20 cellular contexts compared by ENCODE assay signal in the genomic region with DNA sequence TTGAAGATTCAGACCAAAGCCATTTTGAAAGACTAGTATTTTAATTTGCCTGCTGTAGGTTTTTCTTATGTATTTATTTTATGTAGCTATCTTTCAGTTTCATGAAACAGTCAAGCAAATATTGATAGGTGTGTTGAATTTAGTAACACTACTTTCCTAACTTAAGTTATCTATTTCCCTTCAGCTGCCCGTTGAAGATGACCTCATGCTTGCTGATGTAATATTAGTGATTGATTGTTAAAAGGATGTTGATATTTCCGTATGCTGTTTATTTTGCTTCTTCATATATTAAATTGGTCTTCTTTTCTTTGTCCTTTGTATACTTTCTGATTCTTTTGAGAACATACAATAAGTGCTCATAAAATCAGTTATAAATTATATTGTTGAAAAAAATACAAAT.
DNase-seq lines count a peak whose midpoint lies in the region; ATAC-seq, FAIRE-seq and TF ChIP-seq lines count a peak whose summit lies in the region.
"Had no signal": no experiment of that assay in that cellular context is flagged by ENCODE, and none has a peak within 500 bp of the region (broad histone marks: within the 10 kb centered on the region; RNA-seq: fewer than 3 reads in every experiment).

No MANE protein-coding gene starts in this region.

- no peak overlapping the region for H3K4me2 ChIP-seq in GM12878 (ENCODE audit: control insufficient read depth, insufficient read depth)
- H3K4me2 ChIP-seq: A549 had no signal

- no peak for TF ChIP-seq RAD21 in GM12878 (IDR thresholded peaks at IDR 0.05; ENCODE audit: insufficient read depth, low read depth, low read length)

- 30% methylated on average over 2 of the region's 2 CpGs for WGBS in GM12878 (ENCODE audit: insufficient coverage, insufficient replicate concordance, low lambda C conversion rate, missing lambda C conversion rate)

- no peaks in the 10 kb centered on the region for H3K4me1 ChIP-seq in GM12878 (ENCODE audit: control insufficient read depth, insufficient read depth, low read length)
- H3K4me1 ChIP-seq: A549, HAP-1 had no signal

- intact Hi-C loops in GM12878 (cut with micrococcal nuclease; ENCODE audit: unreplicated experiment) = no loop called here
- intact Hi-C loops in activated CD4-positive, alpha-beta T cell treated with anti-CD3 and anti-CD28 coated beads, Interleukin-2, amount 10 ng/mL, durations not matched to agents 24 days and 14 days (cut with micrococcal nuclease) = no loop called here

- no peak overlapping the region for H3K27ac ChIP-seq in GM12878 (ENCODE audit: control insufficient read depth, insufficient read depth)
- H3K27ac ChIP-seq: 22Rv1, A549, C4-2B, GM23248, HL-60 had no signal

- no peak for TF ChIP-seq EP300 in GM12878 (IDR thresholded peaks at IDR 0.05; ENCODE audit: borderline replicate concordance in 1 of 2, control insufficient read depth in 1 of 2, low read depth in 2 of 2, low read length in 2 of 2)

- no peak overlapping the region for H3K9ac ChIP-seq in GM12878 (ENCODE audit: control insufficient read depth, insufficient read depth, low read length)
- H3K9ac ChIP-seq: GM23248 had no signal

- SMC1A ChIA-PET in GM12878 (lab: Charles Lee; ENCODE audit: uncharacterized antibody, unreplicated experiment) = interaction anchor here (0.8 to 2.2 kb wide), 15 partner anchors 9 to 939 kb away, joined by 3 to 17 read pairs (median 4); no protein-coding TSS in a partner anchor

- no peak for TF ChIP-seq POLR2A in GM12878 (IDR thresholded peaks at IDR 0.05; ENCODE audit: low read depth, low read length)

- CTCF ChIA-PET in GM12878 (lab: Yijun Ruan, JAX) = interaction anchor here (0.6 to 2.3 kb wide), 18 partner anchors 11 to 938 kb away, joined by 3 to 20 read pairs (median 4); no protein-coding TSS in a partner anchor

- RAD21 ChIA-PET in GM12878 (lab: Charles Lee; ENCODE audit: unreplicated experiment) = interaction anchor here (0.8 to 2.1 kb wide), 7 partner anchors 16 to 938 kb away, joined by 3 to 17 read pairs (median 6); no protein-coding TSS in a partner anchor

- no peaks in the 10 kb centered on the region for H3K27me3 Mint-ChIP-seq in activated CD4-positive, alpha-beta T cell treated with anti-CD3 and anti-CD28 coated beads, Interleukin-2, amount 10 ng/mL, durations not matched to agents 24 days and 14 days
- H3K27me3 Mint-ChIP-seq: CD4-positive, alpha-beta T cell had no signal

- no peak overlapping the region for H3K4me3 Mint-ChIP-seq in activated CD4-positive, alpha-beta T cell treated with anti-CD3 and anti-CD28 coated beads, Interleukin-2, amount 10 ng/mL, durations not matched to agents 24 days and 14 days
- H3K4me3 Mint-ChIP-seq: CD4-positive, alpha-beta T cell had no signal

- in situ Hi-C loops in GM12878 (cut with MboI) = no loop called here

- peak; percentile 19 for DNase-seq in DMS53 (lab: John Stamatoyannopoulos, UW)
- no peak for DNase-seq in DMS53 treated with DMSO at 0.1 percent for 48 hours (lab: John Stamatoyannopoulos, UW; ENCODE audit: unreplicated experiment)
- DNase-seq in GM12878 (ENCODE audit: low read depth, low spot score) = no peak
- no peak for DNase-seq in left lobe of liver (ENCODE audit: low spot score)
- DNase-seq in activated CD4-positive, alpha-beta T cell treated with anti-CD3 and anti-CD28 coated beads, Interleukin-2, amount 10 ng/mL, durations not matched to agents 24 days and 14 days = no peak
- no peak for DNase-seq in SW 1271 (lab: John Stamatoyannopoulos, UW)
- DNase-seq: AML-193; CD4-positive, alpha-beta T cell; DMS153; DND-41; EL; GM23248; IMR-90 had no signal

- H3K9me3 ChIP-seq in GM12878 (replicated peaks; ENCODE audit: control insufficient read depth, insufficient read depth, low read length) = no peaks in the 10 kb centered on the region
- H3K9me3 ChIP-seq: A549, HAP-1 had no signal

- no peak overlapping the region for H3K4me3 ChIP-seq in GM12878
- H3K4me3 ChIP-seq: A549, GM23248, HAP-1 had no signal

- H3K4me1 Mint-ChIP-seq in activated CD4-positive, alpha-beta T cell treated with anti-CD3 and anti-CD28 coated beads, Interleukin-2, amount 10 ng/mL, durations not matched to agents 24 days and 14 days = no peaks in the 10 kb centered on the region

- no peaks in the 10 kb centered on the region for H3K36me3 Mint-ChIP-seq in activated CD4-positive, alpha-beta T cell treated with anti-CD3 and anti-CD28 coated beads, Interleukin-2, amount 10 ng/mL, durations not matched to agents 24 days and 14 days (ENCODE audit: low read depth)

- POLR2A ChIA-PET in GM12878 (lab: Charles Lee) = no interaction called here

- no peak overlapping the region for H2AFZ ChIP-seq in GM12878 (ENCODE audit: control insufficient read depth, low read depth, low read length)
- H2AFZ ChIP-seq: GM23248 had no signal

- H4K20me1 ChIP-seq in GM12878 (ENCODE audit: control insufficient read depth, insufficient read depth) = no peaks in the 10 kb centered on the region

- no peaks in the 10 kb centered on the region for H3K27me3 ChIP-seq in GM12878 (replicated peaks in 1 of 2; ENCODE audit: control insufficient read depth in 2 of 2, insufficient read depth in 2 of 2, low read length in 1 of 2)

- H3K9me3 Mint-ChIP-seq in activated CD4-positive, alpha-beta T cell treated with anti-CD3 and anti-CD28 coated beads, Interleukin-2, amount 10 ng/mL, durations not matched to agents 24 days and 14 days = no peaks in the 10 kb centered on the region
- H3K9me3 Mint-ChIP-seq: CD4-positive, alpha-beta T cell had no signal

- no peaks in the 10 kb centered on the region for H3K36me3 ChIP-seq in GM12878 (ENCODE audit: control insufficient read depth in 2 of 2, insufficient read depth in 2 of 2, low read length in 1 of 2)
- H3K36me3 ChIP-seq: HAP-1 had no signal

- H3K79me2 ChIP-seq in GM12878 (ENCODE audit: control insufficient read depth, insufficient read depth, low read length) = no peaks in the 10 kb centered on the region

- H3K27ac Mint-ChIP-seq in activated CD4-positive, alpha-beta T cell treated with anti-CD3 and anti-CD28 coated beads, Interleukin-2, amount 10 ng/mL, durations not matched to agents 24 days and 14 days = no peak overlapping the region
- H3K27ac Mint-ChIP-seq: CD4-positive, alpha-beta T cell had no signal

- no TSS peak for BruUV-seq in GM12878 (replicated peaks; lab: Mats Ljungman, UMichigan)

- FAIRE-seq in GM12878 (lab: Jason Lieb, UNC) = peak; percentile 13
- FAIRE-seq: A549, GM12891 had no signal

- TF ChIP-seq CTCF in GM12878 (IDR thresholded peaks at IDR 0.05 in 2 of 3, conservative IDR thresholded peaks at IDR 0.05 in 1 of 3; ENCODE audit: control insufficient read depth in 2 of 3, extremely low read depth in 1 of 3, insufficient read depth in 1 of 3, low read depth in 3 of 3, low read length in 3 of 3) = no peak

- ATAC-seq in GM12878 = no peak
- peak; percentile 68 for ATAC-seq in left lobe of liver
- no peak for ATAC-seq in GM18517 (IDR thresholded peaks at IDR 0.05; ENCODE audit: unreplicated experiment)
- ATAC-seq: A549 had no signal

TF ChIP-seq in GM12878, 131 proteins besides CTCF, POLR2A, EP300 and RAD21:
- TF ChIP-seq ZNF687 (IDR thresholded peaks at IDR 0.05) (no peak), E4F1 (IDR thresholded peaks at IDR 0.05; ENCODE audit: borderline replicate concordance, partially characterized antibody) (no peak)
